In the genomic region with DNA sequence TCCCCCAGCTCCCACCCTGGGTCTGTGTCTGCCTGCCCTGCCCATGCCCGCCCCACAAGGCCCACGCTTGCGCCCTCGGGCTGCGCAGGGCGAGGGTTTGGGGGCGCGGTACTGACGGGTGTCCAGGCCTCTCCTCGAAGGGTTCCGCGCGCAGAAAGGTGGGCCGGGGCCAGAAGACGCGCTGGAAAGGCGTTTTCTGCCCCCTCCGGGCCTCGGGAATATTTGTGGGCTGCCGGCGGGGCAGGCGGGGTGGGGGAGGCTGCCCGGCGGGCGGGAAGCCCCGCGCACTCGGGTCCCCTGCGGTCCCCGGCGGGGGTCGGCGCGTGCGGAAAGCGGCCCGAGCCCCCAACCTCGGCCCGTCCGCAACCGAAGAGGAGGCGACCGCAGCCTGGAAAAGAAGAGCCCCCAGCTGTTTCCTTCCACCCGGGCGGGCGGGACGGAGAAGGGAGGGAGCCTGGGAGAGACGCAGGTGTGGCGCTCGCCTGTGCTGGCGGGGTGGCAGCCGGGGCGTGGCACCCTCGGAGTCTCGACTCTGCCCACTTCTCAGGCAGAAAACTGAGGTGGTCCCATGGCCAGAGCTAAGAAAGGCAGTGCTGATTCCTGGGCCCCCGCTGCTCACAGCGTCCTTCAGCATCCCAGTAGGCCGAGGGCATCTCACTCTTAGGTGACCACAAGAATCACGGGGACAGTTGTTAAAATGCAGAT, we compare ENCODE assay signal across 1 cellular context.
TF ChIP-seq lines count a peak whose summit lies in the region.

No MANE protein-coding gene starts in this region.

TF ChIP-seq in GM23338, 12 proteins besides CTCF, POLR2A, EP300 and RAD21 (continued from another document):
- TF ChIP-seq, protein P1, sequence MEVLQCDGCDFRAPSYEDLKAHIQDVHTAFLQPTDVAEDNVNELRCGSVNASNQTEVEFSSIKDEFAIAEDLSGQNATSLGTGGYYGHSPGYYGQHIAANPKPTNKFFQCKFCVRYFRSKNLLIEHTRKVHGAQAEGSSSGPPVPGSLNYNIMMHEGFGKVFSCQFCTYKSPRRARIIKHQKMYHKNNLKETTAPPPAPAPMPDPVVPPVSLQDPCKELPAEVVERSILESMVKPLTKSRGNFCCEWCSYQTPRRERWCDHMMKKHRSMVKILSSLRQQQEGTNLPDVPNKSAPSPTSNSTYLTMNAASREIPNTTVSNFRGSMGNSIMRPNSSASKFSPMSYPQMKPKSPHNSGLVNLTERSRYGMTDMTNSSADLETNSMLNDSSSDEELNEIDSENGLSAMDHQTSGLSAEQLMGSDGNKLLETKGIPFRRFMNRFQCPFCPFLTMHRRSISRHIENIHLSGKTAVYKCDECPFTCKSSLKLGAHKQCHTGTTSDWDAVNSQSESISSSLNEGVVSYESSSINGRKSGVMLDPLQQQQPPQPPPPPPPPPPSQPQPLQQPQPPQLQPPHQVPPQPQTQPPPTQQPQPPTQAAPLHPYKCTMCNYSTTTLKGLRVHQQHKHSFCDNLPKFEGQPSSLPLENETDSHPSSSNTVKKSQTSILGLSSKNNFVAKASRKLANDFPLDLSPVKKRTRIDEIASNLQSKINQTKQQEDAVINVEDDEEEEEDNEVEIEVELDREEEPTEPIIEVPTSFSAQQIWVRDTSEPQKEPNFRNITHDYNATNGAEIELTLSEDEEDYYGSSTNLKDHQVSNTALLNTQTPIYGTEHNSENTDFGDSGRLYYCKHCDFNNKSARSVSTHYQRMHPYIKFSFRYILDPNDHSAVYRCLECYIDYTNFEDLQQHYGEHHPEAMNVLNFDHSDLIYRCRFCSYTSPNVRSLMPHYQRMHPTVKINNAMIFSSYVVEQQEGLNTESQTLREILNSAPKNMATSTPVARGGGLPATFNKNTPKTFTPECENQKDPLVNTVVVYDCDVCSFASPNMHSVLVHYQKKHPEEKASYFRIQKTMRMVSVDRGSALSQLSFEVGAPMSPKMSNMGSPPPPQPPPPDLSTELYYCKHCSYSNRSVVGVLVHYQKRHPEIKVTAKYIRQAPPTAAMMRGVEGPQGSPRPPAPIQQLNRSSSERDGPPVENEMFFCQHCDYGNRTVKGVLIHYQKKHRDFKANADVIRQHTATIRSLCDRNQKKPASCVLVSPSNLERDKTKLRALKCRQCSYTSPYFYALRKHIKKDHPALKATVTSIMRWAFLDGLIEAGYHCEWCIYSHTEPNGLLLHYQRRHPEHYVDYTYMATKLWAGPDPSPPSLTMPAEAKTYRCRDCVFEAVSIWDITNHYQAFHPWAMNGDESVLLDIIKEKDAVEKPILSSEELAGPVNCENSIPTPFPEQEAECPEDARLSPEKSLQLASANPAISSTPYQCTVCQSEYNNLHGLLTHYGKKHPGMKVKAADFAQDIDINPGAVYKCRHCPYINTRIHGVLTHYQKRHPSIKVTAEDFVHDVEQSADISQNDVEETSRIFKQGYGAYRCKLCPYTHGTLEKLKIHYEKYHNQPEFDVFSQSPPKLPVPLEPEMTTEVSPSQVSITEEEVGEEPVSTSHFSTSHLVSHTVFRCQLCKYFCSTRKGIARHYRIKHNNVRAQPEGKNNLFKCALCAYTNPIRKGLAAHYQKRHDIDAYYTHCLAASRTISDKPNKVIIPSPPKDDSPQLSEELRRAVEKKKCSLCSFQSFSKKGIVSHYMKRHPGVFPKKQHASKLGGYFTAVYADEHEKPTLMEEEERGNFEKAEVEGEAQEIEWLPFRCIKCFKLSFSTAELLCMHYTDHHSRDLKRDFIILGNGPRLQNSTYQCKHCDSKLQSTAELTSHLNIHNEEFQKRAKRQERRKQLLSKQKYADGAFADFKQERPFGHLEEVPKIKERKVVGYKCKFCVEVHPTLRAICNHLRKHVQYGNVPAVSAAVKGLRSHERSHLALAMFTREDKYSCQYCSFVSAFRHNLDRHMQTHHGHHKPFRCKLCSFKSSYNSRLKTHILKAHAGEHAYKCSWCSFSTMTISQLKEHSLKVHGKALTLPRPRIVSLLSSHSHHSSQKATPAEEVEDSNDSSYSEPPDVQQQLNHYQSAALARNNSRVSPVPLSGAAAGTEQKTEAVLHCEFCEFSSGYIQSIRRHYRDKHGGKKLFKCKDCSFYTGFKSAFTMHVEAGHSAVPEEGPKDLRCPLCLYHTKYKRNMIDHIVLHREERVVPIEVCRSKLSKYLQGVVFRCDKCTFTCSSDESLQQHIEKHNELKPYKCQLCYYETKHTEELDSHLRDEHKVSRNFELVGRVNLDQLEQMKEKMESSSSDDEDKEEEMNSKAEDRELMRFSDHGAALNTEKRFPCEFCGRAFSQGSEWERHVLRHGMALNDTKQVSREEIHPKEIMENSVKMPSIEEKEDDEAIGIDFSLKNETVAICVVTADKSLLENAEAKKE (CRISPR knock-in tag; IDR thresholded peaks at IDR 0.05), result no peak
- TF ChIP-seq STAT1 (IDR thresholded peaks at IDR 0.05; ENCODE audit: unreplicated experiment), result no peak
